Comparison of ENCODE assay signal across 14 cellular contexts in the genomic region with DNA sequence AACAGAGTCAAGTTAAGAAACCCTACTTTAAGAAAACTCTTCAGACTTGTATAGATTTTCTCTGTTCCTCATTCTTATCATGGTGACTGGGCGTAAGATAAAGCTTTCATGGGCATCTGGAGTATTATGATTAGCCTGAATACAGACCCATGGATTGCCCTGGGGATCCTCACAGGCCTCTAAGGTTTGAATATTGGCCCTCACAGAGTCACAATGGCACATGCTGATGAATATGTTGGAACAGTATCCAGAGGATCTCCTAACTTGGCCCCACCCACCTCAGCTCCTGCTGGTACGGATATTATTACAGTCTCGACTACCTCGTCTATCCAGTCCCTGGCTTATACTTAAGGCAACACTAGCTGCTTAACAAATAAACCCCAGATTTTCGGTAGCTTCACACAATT. TPM values are rescaled to one million over a fixed set of nuclear protein-coding genes. Genes with fewer than 3 reads are reported as not detected.
DNase-seq lines count a peak whose midpoint lies in the region; ATAC-seq and TF ChIP-seq lines count a peak whose summit lies in the region.
"Had no signal": no experiment of that assay in that cellular context is flagged by ENCODE, and none has a peak within 500 bp of the region (broad histone marks: within the 10 kb centered on the region; RNA-seq: fewer than 3 reads in every experiment).

No MANE protein-coding gene starts in this region.

- TF ChIP-seq CTCF in neutrophil (IDR thresholded peaks at IDR 0.05) (no peak), glutamatergic neuron (IDR thresholded peaks at IDR 0.05; ENCODE audit: partially characterized antibody, unreplicated experiment) (no peak)

- peak overlapping the region; percentile 42 for H3K27ac ChIP-seq in neutrophil
- H3K27ac ChIP-seq: skin epidermis had no signal

- H3K4me3 ChIP-seq in neutrophil (ENCODE audit: low read depth in 1 of 2, low read length in 1 of 2) = no peak overlapping the region
- H3K4me3 ChIP-seq: skin epidermis had no signal

- no peaks in the 10 kb centered on the region for H3K9me3 ChIP-seq in neutrophil

- H3K27ac Mint-ChIP-seq in glutamatergic neuron (ENCODE audit: unreplicated experiment) = no peak overlapping the region
- H3K27ac Mint-ChIP-seq: activated T-helper 2 cell treated with anti-CD3 and anti-CD28 coated beads, Interferon-gamma antibody, Interleukin-2, Interleukin-4, amounts not matched to agents 10 μg/mL and 5 μg/mL and 100 μg/mL, durations not matched to agents 14 hours and 24 hours and 36 hours had no signal

- DNase-seq in HEK293T (ENCODE audit: extremely low spot score) = peak; percentile 37
- peak; percentile 26 for DNase-seq in NAMALWA (ENCODE audit: low spot score)
- DNase-seq in glutamatergic neuron = no peak
- no peak for DNase-seq in head of caudate nucleus
- DNase-seq in NCI-H774 (lab: John Stamatoyannopoulos, UW) = no peak
- DNase-seq: activated CD4-positive, alpha-beta T cell treated with anti-CD3 and anti-CD28 coated beads, Interleukin-2, amount 50 U/mL, for 4 hours; C1 segment of cervical spinal cord; EL; mesenchymal stem cell; T-helper 1 cell had no signal

- POLR2A ChIA-PET in HEK293T (lab: Yijun Ruan, JAX) = interaction anchor here (1.8 kb wide), 1 partner anchor 9 kb away, joined by 10 read pairs; a partner anchor contains a TSS

- peak; percentile 49 for ATAC-seq in GM18870 (IDR thresholded peaks at IDR 0.05; ENCODE audit: unreplicated experiment)

- H3K4me1 Mint-ChIP-seq in glutamatergic neuron (ENCODE audit: low read depth, unreplicated experiment) = peaks cover 37% of the 10 kb centered on the region

- H3K9me3 Mint-ChIP-seq in glutamatergic neuron (ENCODE audit: unreplicated experiment) = no peaks in the 10 kb centered on the region
- H3K9me3 Mint-ChIP-seq: activated T-helper 2 cell treated with anti-CD3 and anti-CD28 coated beads, Interferon-gamma antibody, Interleukin-2, Interleukin-4, amounts not matched to agents 10 μg/mL and 5 μg/mL and 100 μg/mL, durations not matched to agents 14 hours and 24 hours and 36 hours had no signal

- no peak overlapping the region for H3K4me3 Mint-ChIP-seq in glutamatergic neuron (ENCODE audit: unreplicated experiment)

- peaks cover 35 to 49% of the 10 kb centered on the region in 2 experiments for H3K4me1 ChIP-seq in neutrophil (ENCODE audit: control insufficient read depth in 1 of 2, insufficient read depth in 1 of 2, low read depth in 1 of 2, low read length in 1 of 2)

- no peaks in the 10 kb centered on the region for H3K36me3 ChIP-seq in neutrophil

- CTCF ChIA-PET in HEK293T (lab: Yijun Ruan, JAX) = no interaction called here

- H3K36me3 Mint-ChIP-seq in glutamatergic neuron (ENCODE audit: unreplicated experiment) = no peaks in the 10 kb centered on the region

- H3K27me3 ChIP-seq in neutrophil = no peaks in the 10 kb centered on the region

- no peaks in the 10 kb centered on the region for H3K27me3 Mint-ChIP-seq in glutamatergic neuron (ENCODE audit: unreplicated experiment)

- intact Hi-C loops in head of caudate nucleus (cut with DNase I) = no loop called here

TF ChIP-seq in HEK293T, 16 proteins besides CTCF, POLR2A, EP300 and RAD21:
- TF ChIP-seq CTBP1 (IDR thresholded peaks at IDR 0.05; ENCODE audit: borderline replicate concordance) (no peak), SUZ12 (IDR thresholded peaks at IDR 0.05) (no peak), NFRKB (IDR thresholded peaks at IDR 0.05) (no peak), TARDBP (IDR thresholded peaks at IDR 0.05) (no peak), ARNT (IDR thresholded peaks at IDR 0.05) (no peak), ELF4 (IDR thresholded peaks at IDR 0.05) (no peak), LEF1 (IDR thresholded peaks at IDR 0.05; ENCODE audit: borderline replicate concordance) (no peak), HDGF (IDR thresholded peaks at IDR 0.05; ENCODE audit: borderline replicate concordance) (no peak), FOXK2 (IDR thresholded peaks at IDR 0.05) (no peak)
- TF ChIP-seq, protein P1, sequence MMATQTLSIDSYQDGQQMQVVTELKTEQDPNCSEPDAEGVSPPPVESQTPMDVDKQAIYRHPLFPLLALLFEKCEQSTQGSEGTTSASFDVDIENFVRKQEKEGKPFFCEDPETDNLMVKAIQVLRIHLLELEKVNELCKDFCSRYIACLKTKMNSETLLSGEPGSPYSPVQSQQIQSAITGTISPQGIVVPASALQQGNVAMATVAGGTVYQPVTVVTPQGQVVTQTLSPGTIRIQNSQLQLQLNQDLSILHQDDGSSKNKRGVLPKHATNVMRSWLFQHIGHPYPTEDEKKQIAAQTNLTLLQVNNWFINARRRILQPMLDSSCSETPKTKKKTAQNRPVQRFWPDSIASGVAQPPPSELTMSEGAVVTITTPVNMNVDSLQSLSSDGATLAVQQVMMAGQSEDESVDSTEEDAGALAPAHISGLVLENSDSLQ (IDR thresholded peaks at IDR 0.05) = no peak

RNA-seq across cellular contexts. Expression of a gene that starts 8.1 kb away (rescaled TPM):
- 162 TPM for total RNA-seq in glutamatergic neuron (ENCODE audit: unreplicated experiment)

Comparison
In these comparisons a context has a peak if more than half of its experiments do, and no peak if none do; other contexts are left out.
1. DNase-seq: peak in HEK293T (single experiment) and NAMALWA (single experiment); none in glutamatergic neuron (single experiment), head of caudate nucleus (0 of 42) and NCI-H774 (single experiment).